In genomic region chr2:208208335-208209085, GRCh38 we compare ENCODE assay signal across 1 cellular context.
TF ChIP-seq lines count a peak whose summit lies in the region.

No MANE protein-coding gene starts in this region.

TF ChIP-seq in K562, 482 proteins besides CTCF, POLR2A, EP300 and RAD21:
- TF ChIP-seq GMEB1 (CRISPR knock-in tag; IDR thresholded peaks at IDR 0.05) (no peak), ZKSCAN1 (IDR thresholded peaks at IDR 0.05; ENCODE audit: low read depth, low read length) (no peak), WHSC1 (IDR thresholded peaks at IDR 0.05; ENCODE audit: low read length) (no peak)
